11 cellular contexts compared by ENCODE assay signal in the genomic region with DNA sequence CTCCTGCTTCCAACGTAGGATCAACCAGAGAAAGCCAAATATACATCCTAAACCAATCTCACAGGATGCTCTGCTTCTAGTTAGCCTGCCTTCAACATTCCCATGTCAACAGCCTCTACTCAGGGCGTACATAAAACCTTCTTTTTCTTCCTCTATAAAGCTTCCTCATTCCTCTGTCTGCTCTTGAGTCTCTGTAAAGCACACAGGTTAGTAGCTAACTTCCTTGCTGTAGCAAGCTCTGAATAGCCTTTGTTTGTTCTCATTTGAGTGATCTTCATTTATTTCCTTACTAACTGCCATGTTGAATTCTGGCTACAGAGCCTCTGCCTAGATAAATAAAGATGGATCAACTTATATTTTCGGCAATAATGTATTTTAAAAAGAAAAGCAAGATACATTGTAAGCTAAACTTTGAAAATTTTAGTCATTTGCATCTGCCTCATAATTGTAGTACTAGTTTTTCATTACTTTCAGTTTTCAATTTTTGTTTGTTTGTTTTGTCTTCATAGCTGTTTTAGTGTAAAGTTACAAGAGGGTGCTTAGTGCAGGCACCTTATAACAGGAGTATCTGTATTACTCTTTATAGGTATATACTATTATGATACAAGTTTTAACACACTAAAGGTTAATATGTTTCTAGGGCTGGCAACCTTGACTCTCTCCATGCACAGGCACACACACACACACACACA.
DNase-seq lines count a peak whose midpoint lies in the region; ATAC-seq and TF ChIP-seq lines count a peak whose summit lies in the region.
"Had no signal": no experiment of that assay in that cellular context is flagged by ENCODE, and none has a peak within 500 bp of the region (broad histone marks: within the 10 kb centered on the region; RNA-seq: fewer than 3 reads in every experiment).

No MANE protein-coding gene starts in this region.

- DNase-seq in SKM-1 treated with dmso at 0.1 percent for 144 hours (lab: John Stamatoyannopoulos, UW; ENCODE audit: unreplicated experiment) (peak; percentile 8), SKM-1 (lab: John Stamatoyannopoulos, UW; ENCODE audit: unreplicated experiment) (no peak), MM.1S (no peak), upper lobe of right lung (no peak), NCI-H345 treated with DMSO at 0.1 percent for 48 hours (lab: John Stamatoyannopoulos, UW; ENCODE audit: unreplicated experiment) (no peak), epidermal melanocyte (ENCODE audit: insufficient read length, low spot score) (no peak)
- no peak for DNase-seq in activated naive CD4-positive, alpha-beta T cell treated with anti-CD3 and anti-CD28 coated beads, Interleukin-2, amount 10 ng/mL, durations not matched to agents 7 days and 5 days
- DNase-seq: ACHN, immature natural killer cell had no signal

- H3K9me3 ChIP-seq in MM.1S (replicated peaks; ENCODE audit: insufficient read depth, low read length): no peaks in the 10 kb centered on the region
- H3K9me3 ChIP-seq in upper lobe of right lung: no peaks in the 10 kb centered on the region

- no peaks in the 10 kb centered on the region for H3K4me1 Mint-ChIP-seq in activated naive CD4-positive, alpha-beta T cell treated with anti-CD3 and anti-CD28 coated beads, Interleukin-2, amount 10 ng/mL, durations not matched to agents 7 days and 5 days
- H3K4me1 Mint-ChIP-seq: immature natural killer cell had no signal

- H3K36me3 ChIP-seq in MM.1S (replicated peaks; ENCODE audit: insufficient read depth, low read length) (no peaks in the 10 kb centered on the region), upper lobe of right lung (no peaks in the 10 kb centered on the region)

- H3K27me3 ChIP-seq in MM.1S (replicated peaks; ENCODE audit: insufficient read depth, low read length): no peaks in the 10 kb centered on the region
- H3K27me3 ChIP-seq in upper lobe of right lung: no peaks in the 10 kb centered on the region

- ATAC-seq in HG02852 (IDR thresholded peaks at IDR 0.05; ENCODE audit: unreplicated experiment): peak; percentile 47
- ATAC-seq in upper lobe of right lung: peak; percentile 79

- no peaks in the 10 kb centered on the region for H3F3A ChIP-seq in MM.1S (ENCODE audit: insufficient read depth, low read length)

- H4K20me1 ChIP-seq in MM.1S (ENCODE audit: insufficient read depth, low read length): no peaks in the 10 kb centered on the region

- H3K79me2 ChIP-seq in MM.1S (ENCODE audit: low read length): no peaks in the 10 kb centered on the region

- peak overlapping the region; percentile 4; the same call in 1 of the 2 replicates for H3K4me2 ChIP-seq in MM.1S (ENCODE audit: low read depth, low read length)

- no peak overlapping the region for H3K27ac Mint-ChIP-seq in activated naive CD4-positive, alpha-beta T cell treated with anti-CD3 and anti-CD28 coated beads, Interleukin-2, amount 10 ng/mL, durations not matched to agents 7 days and 5 days
- H3K27ac Mint-ChIP-seq: activated naive CD8-positive, alpha-beta T cell; immature natural killer cell had no signal

- H3K9me2 ChIP-seq in MM.1S (replicated peaks; ENCODE audit: insufficient read depth, low read length): no peaks in the 10 kb centered on the region

- H3K4me3 ChIP-seq in MM.1S (ENCODE audit: low read length) (no peak overlapping the region), upper lobe of right lung (no peak overlapping the region)

- no peaks in the 10 kb centered on the region for H3K27me3 Mint-ChIP-seq in activated naive CD4-positive, alpha-beta T cell treated with anti-CD3 and anti-CD28 coated beads, Interleukin-2, amount 10 ng/mL, durations not matched to agents 7 days and 5 days
- H3K27me3 Mint-ChIP-seq: activated naive CD8-positive, alpha-beta T cell had no signal

- intact Hi-C loops in upper lobe of right lung (cut with DNase I): no loop called here

- no peak overlapping the region for H3K9ac ChIP-seq in MM.1S (ENCODE audit: low read length)

- H3K9me3 Mint-ChIP-seq in activated naive CD4-positive, alpha-beta T cell treated with anti-CD3 and anti-CD28 coated beads, Interleukin-2, amount 10 ng/mL, durations not matched to agents 7 days and 5 days: peaks cover 5% of the 10 kb centered on the region

- H2AFZ ChIP-seq in MM.1S (ENCODE audit: low read length): peak overlapping the region; percentile 30

- H3K36me3 Mint-ChIP-seq in activated naive CD4-positive, alpha-beta T cell treated with anti-CD3 and anti-CD28 coated beads, Interleukin-2, amount 10 ng/mL, durations not matched to agents 7 days and 5 days: no peaks in the 10 kb centered on the region
- H3K36me3 Mint-ChIP-seq: activated naive CD8-positive, alpha-beta T cell; immature natural killer cell had no signal

- CTCF ChIA-PET in activated naive CD4-positive, alpha-beta T cell treated with anti-CD3 and anti-CD28 coated beads, Interleukin-2, amount 10 ng/mL, durations not matched to agents 7 days and 5 days (lab: Charles Lee): no interaction called here

- H3K4me1 ChIP-seq in MM.1S (ENCODE audit: low read length) (no peaks in the 10 kb centered on the region), upper lobe of right lung (no peaks in the 10 kb centered on the region)

- TF ChIP-seq CTCF in MM.1S (IDR thresholded peaks at IDR 0.05; ENCODE audit: low read length) (no peak), upper lobe of right lung (IDR thresholded peaks at IDR 0.05) (no peak)

- H3K27ac ChIP-seq in MM.1S (ENCODE audit: low read length) (no peak overlapping the region), upper lobe of right lung (no peak overlapping the region)

- no peak overlapping the region for H3K4me3 Mint-ChIP-seq in activated naive CD4-positive, alpha-beta T cell treated with anti-CD3 and anti-CD28 coated beads, Interleukin-2, amount 10 ng/mL, durations not matched to agents 7 days and 5 days
- H3K4me3 Mint-ChIP-seq: activated naive CD8-positive, alpha-beta T cell; immature natural killer cell had no signal
